ENCODE assay signal across 27 cellular contexts in the genomic region with DNA sequence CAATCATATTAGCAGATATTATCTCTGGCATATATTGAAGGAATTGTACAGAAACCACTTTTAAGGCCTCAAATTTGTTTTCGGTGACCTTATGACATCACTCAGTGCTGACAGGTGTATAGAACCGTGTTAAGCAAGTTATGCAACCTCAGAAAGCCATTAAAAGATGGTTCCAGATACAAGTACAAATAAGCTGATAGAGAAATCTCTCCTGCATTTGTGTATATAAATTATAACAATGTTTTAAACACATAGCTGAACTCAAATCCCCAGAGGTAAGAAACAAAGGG.
A peak's percentile ranks its signal among the peaks of the same experiment; 100 is the strongest.
DNase-seq lines count a peak whose midpoint lies in the region; ATAC-seq and TF ChIP-seq lines count a peak whose summit lies in the region.
"Had no signal": no experiment of that assay in that cellular context is flagged by ENCODE, and none has a peak within 500 bp of the region (broad histone marks: within the 10 kb centered on the region; RNA-seq: fewer than 3 reads in every experiment).

No MANE protein-coding gene starts in this region.

- no peaks in the 10 kb centered on the region for H3K79me2 ChIP-seq in hepatocyte

- no peaks in the 10 kb centered on the region for H3K36me3 ChIP-seq in hepatocyte (replicated peaks; ENCODE audit: insufficient read depth, low read depth)
- no peaks in the 10 kb centered on the region for H3K36me3 ChIP-seq in psoas muscle (ENCODE audit: insufficient read depth in 1 of 2, low read depth in 1 of 2)
- H3K36me3 ChIP-seq: cardiac muscle cell had no signal

- H3K4me2 ChIP-seq in hepatocyte = no peak overlapping the region

- H3K9me3 ChIP-seq in hepatocyte (ENCODE audit: low read depth) (no peaks in the 10 kb centered on the region), psoas muscle (no peaks in the 10 kb centered on the region)

- ATAC-seq in GM18498 (IDR thresholded peaks at IDR 0.05; ENCODE audit: unreplicated experiment) (peak; percentile 15), GM21526 (IDR thresholded peaks at IDR 0.05; ENCODE audit: low FRiP score, unreplicated experiment) (peak; percentile 37), HG03159 (IDR thresholded peaks at IDR 0.05; ENCODE audit: unreplicated experiment) (peak; percentile 20), psoas muscle (no peak), left ventricle myocardium superior (no peak)
- ATAC-seq: activated T-cell treated with anti-CD3 and anti-CD28 coated beads, Interleukin-2, amount 50 U/mL, for 72 hours; esophagus mucosa; left colon; stimulated activated effector memory CD8-positive, alpha-beta T cell treated with anti-CD3 and anti-CD28 coated beads, Interleukin-12 subunit alpha, Interleukin-12 subunit beta, amount 100 ng/mL, for 72 hours had no signal

- WGBS in hepatocyte (ENCODE audit: low lambda C conversion rate, missing lambda C conversion rate) = 75% methylated on average over 2 of the region's 2 CpGs
- 46 to 71% (median 52%) methylated on average over 2 of the region's 2 CpGs for WGBS in psoas muscle, 3 donors

- H3K4me1 ChIP-seq in hepatocyte (ENCODE audit: insufficient read depth) = no peaks in the 10 kb centered on the region
- no peaks in the 10 kb centered on the region for H3K4me1 ChIP-seq in psoas muscle

- DNase-seq in hepatocyte (ENCODE audit: low spot score) = no peak
- no peak for DNase-seq in LoVo (ENCODE audit: low spot score)
- no peak for DNase-seq in DMS 273 (lab: John Stamatoyannopoulos, UW; ENCODE audit: unreplicated experiment)
- DNase-seq in psoas muscle = no peak
- no peak for DNase-seq in left ventricle myocardium superior
- DNase-seq: activated CD4-positive, alpha-beta T cell treated with anti-CD3 and anti-CD28 coated beads, Interleukin-2, amount 10 ng/mL, durations not matched to agents 24 days and 14 days; activated naive CD4-positive, alpha-beta T cell treated with anti-CD3 and anti-CD28 coated beads for 36 hours; activated T-cell treated with anti-CD3 and anti-CD28 coated beads, Interleukin-2, amount 50 U/mL, for 72 hours; anterior cingulate cortex; DND-41; foreskin melanocyte; H9; left colon; mesendoderm; NCI-H187 treated with DMSO at 0.1 percent for 48 hours; NCI-H526 treated with DMSO at 0.1 percent for 48 hours; RPMI8226; small intestine; stimulated activated CD4-positive, alpha-beta T cell treated with anti-CD3 and anti-CD28 coated beads, Interleukin-2, amount 100 ng/mL, for 24 hours had no signal

- no peaks in the 10 kb centered on the region for H3K27me3 ChIP-seq in hepatocyte
- no peaks in the 10 kb centered on the region for H3K27me3 ChIP-seq in psoas muscle (ENCODE audit: insufficient read depth in 3 of 3, low read length in 2 of 3)
- H3K27me3 ChIP-seq: cardiac muscle cell had no signal

- intact Hi-C loops in psoas muscle (cut with DNase I) (no loop called here), left ventricle myocardium superior (cut with micrococcal nuclease) (no loop called here)

- no peaks in the 10 kb centered on the region for H3K9me2 ChIP-seq in hepatocyte (replicated peaks; ENCODE audit: insufficient read depth)

- H3K27ac ChIP-seq in hepatocyte (peak overlapping the region; percentile 76), psoas muscle (no peak overlapping the region)
- H3K27ac ChIP-seq: C4-2B, cardiac muscle cell, coronary artery had no signal

- no peak overlapping the region for H2AFZ ChIP-seq in hepatocyte

- TF ChIP-seq CTCF in hepatocyte (IDR thresholded peaks at IDR 0.05; ENCODE audit: poor library complexity) = no peak
- TF ChIP-seq CTCF in psoas muscle (IDR thresholded peaks at IDR 0.05) = no peak

- H3K4me3 ChIP-seq in hepatocyte (no peak overlapping the region), psoas muscle (no peak overlapping the region)
- H3K4me3 ChIP-seq: cardiac muscle cell, coronary artery had no signal

- no peaks in the 10 kb centered on the region for H4K20me1 ChIP-seq in hepatocyte (ENCODE audit: insufficient read depth, poor library complexity, severe bottlenecking)

Comparison
In these comparisons a context has a peak if more than half of its experiments do, and no peak if none do; other contexts are left out.
1. ATAC-seq: peak in GM18498 (single experiment), GM21526 (single experiment) and HG03159 (single experiment); none in psoas muscle (0 of 4) and left ventricle myocardium superior (single experiment).